In genomic region chr16:30401768-30402425, GRCh38 we compare ENCODE assay signal across 2 cellular contexts.
TF ChIP-seq lines count a peak whose summit lies in the region.

No MANE protein-coding gene starts in this region.

TF ChIP-seq in WTC11, 78 proteins besides CTCF, POLR2A, EP300 and RAD21:
- no peak for TF ChIP-seq HMGA2 (CRISPR knock-in tag; IDR thresholded peaks at IDR 0.05)
- TF ChIP-seq SP1 (CRISPR knock-in tag; conservative IDR thresholded peaks at IDR 0.05) = no peak
- no peak for TF ChIP-seq ZNF317 (CRISPR knock-in tag; IDR thresholded peaks at IDR 0.05; ENCODE audit: borderline replicate concordance, low read depth)
- TF ChIP-seq ZNF138 (CRISPR knock-in tag; conservative IDR thresholded peaks at IDR 0.05) = no peak
- TF ChIP-seq ELF4 (CRISPR knock-in tag; IDR thresholded peaks at IDR 0.05; ENCODE audit: low read depth) = no peak

TF ChIP-seq in HepG2, 621 proteins besides CTCF, POLR2A, EP300 and RAD21 (continues in another document):
- peak; percentile 67 for TF ChIP-seq IKZF5 (CRISPR knock-in tag; IDR thresholded peaks at IDR 0.05)
- peak; percentile 89 for TF ChIP-seq TEAD3 (CRISPR knock-in tag; optimal IDR thresholded peaks at IDR 0.05; ENCODE audit: borderline replicate concordance)
- no peak; the same call in 1 of the 2 replicates for TF ChIP-seq SNAPC2 (CRISPR knock-in tag; IDR thresholded peaks at IDR 0.05)
- TF ChIP-seq ZNF558 (CRISPR knock-in tag; IDR thresholded peaks at IDR 0.05; ENCODE audit: borderline replicate concordance) = no peak; the same call in 1 of the 2 replicates
- peak; percentile 82; the same call in 1 of the 2 replicates for TF ChIP-seq ZNF24 (IDR thresholded peaks at IDR 0.05)
- TF ChIP-seq ZNF451 (CRISPR knock-in tag; IDR thresholded peaks at IDR 0.05) = no peak
- TF ChIP-seq KDM1A (CRISPR knock-in tag; IDR thresholded peaks at IDR 0.05) = peak; percentile 98
- peak; percentile 75 for TF ChIP-seq TGIF2 (CRISPR knock-in tag; IDR thresholded peaks at IDR 0.05)
- TF ChIP-seq SUZ12 (IDR thresholded peaks at IDR 0.05; ENCODE audit: low read depth, low read length) = no peak
- no peak for TF ChIP-seq ZBTB49 (CRISPR knock-in tag; IDR thresholded peaks at IDR 0.05; ENCODE audit: borderline replicate concordance)
- TF ChIP-seq MEIS2 (CRISPR knock-in tag; IDR thresholded peaks at IDR 0.05) = peak; percentile 49; the same call in 1 of the 2 replicates
- peak; percentile 57; the same call in 1 of the 2 replicates for TF ChIP-seq THAP11 (CRISPR knock-in tag; IDR thresholded peaks at IDR 0.05)
- peak; percentile 78 for TF ChIP-seq BCL6 (CRISPR knock-in tag; IDR thresholded peaks at IDR 0.05)
- no peak for TF ChIP-seq ZNF143 (CRISPR knock-in tag; IDR thresholded peaks at IDR 0.05)
- peak; percentile 37; the same call in 1 of the 2 replicates for TF ChIP-seq BORCS8-MEF2B (CRISPR knock-in tag; IDR thresholded peaks at IDR 0.05)
- TF ChIP-seq ZNF770 (CRISPR knock-in tag; IDR thresholded peaks at IDR 0.05) = peak; percentile 88; the same call in 1 of the 2 replicates
- TF ChIP-seq KDM2A (CRISPR knock-in tag; IDR thresholded peaks at IDR 0.05; ENCODE audit: borderline replicate concordance, low read depth) = peak; percentile 49
- TF ChIP-seq RXRA (CRISPR knock-in tag; IDR thresholded peaks at IDR 0.05) = peak; percentile 45; the same call in 1 of the 2 replicates
- TF ChIP-seq KMT2B (CRISPR knock-in tag; IDR thresholded peaks at IDR 0.05) = peak; percentile 34; the same call in 1 of the 2 replicates
- TF ChIP-seq FOXA1 (IDR thresholded peaks at IDR 0.05) = peak; percentile 91
- TF ChIP-seq FOXA1 (CRISPR knock-in tag; IDR thresholded peaks at IDR 0.05) = peak; percentile 94
- TF ChIP-seq ZNF670 (CRISPR knock-in tag; IDR thresholded peaks at IDR 0.05; ENCODE audit: borderline replicate concordance) = peak; percentile 85; the same call in 1 of the 2 replicates
- TF ChIP-seq CHD4 (IDR thresholded peaks at IDR 0.05; ENCODE audit: borderline replicate concordance, low read length) = peak; percentile 99
- TF ChIP-seq MTF2 (CRISPR knock-in tag; IDR thresholded peaks at IDR 0.05; ENCODE audit: borderline replicate concordance) = no peak
- TF ChIP-seq MED1 (CRISPR knock-in tag; IDR thresholded peaks at IDR 0.05) = peak; percentile 71
- TF ChIP-seq ZNF629 (CRISPR knock-in tag; conservative IDR thresholded peaks at IDR 0.05) = peak; percentile 91
- no peak for TF ChIP-seq LCORL (IDR thresholded peaks at IDR 0.05)
- TF ChIP-seq LCORL (CRISPR knock-in tag; IDR thresholded peaks at IDR 0.05) = peak; percentile 82
- no peak for TF ChIP-seq DZIP1 (CRISPR knock-in tag; IDR thresholded peaks at IDR 0.05)
- no peak for TF ChIP-seq NFE2 (CRISPR knock-in tag; IDR thresholded peaks at IDR 0.05)
- peak; percentile 53; the same call in 1 of the 2 replicates for TF ChIP-seq SP4 (CRISPR knock-in tag; IDR thresholded peaks at IDR 0.05)
- TF ChIP-seq ZNF607 (CRISPR knock-in tag; IDR thresholded peaks at IDR 0.05; ENCODE audit: borderline replicate concordance) = peak; percentile 24; the same call in 1 of the 2 replicates
- TF ChIP-seq RXRB (CRISPR knock-in tag; IDR thresholded peaks at IDR 0.05; ENCODE audit: borderline replicate concordance) = peak; percentile 86
- no peak; the same call in 1 of the 2 replicates for TF ChIP-seq GATA4 (IDR thresholded peaks at IDR 0.05; ENCODE audit: borderline replicate concordance, low read depth)
- TF ChIP-seq ARNTL (CRISPR knock-in tag; IDR thresholded peaks at IDR 0.05) = peak; percentile 32; the same call in 1 of the 2 replicates
- TF ChIP-seq ZNF292 (CRISPR knock-in tag; IDR thresholded peaks at IDR 0.05; ENCODE audit: borderline replicate concordance, low read depth) = peak; percentile 37; the same call in 1 of the 2 replicates
- TF ChIP-seq ZNF230 (CRISPR knock-in tag; IDR thresholded peaks at IDR 0.05) = peak; percentile 66; the same call in 1 of the 2 replicates
- peak; percentile 100 for TF ChIP-seq RCOR2 (CRISPR knock-in tag; IDR thresholded peaks at IDR 0.05)
- TF ChIP-seq FOXK2 (IDR thresholded peaks at IDR 0.05) = peak; percentile 97
- peak; percentile 66 for TF ChIP-seq HHEX (CRISPR knock-in tag; IDR thresholded peaks at IDR 0.05)
- peak; percentile 91 for TF ChIP-seq GATAD2A (CRISPR knock-in tag; IDR thresholded peaks at IDR 0.05)
- no peak for TF ChIP-seq PREB (CRISPR knock-in tag; IDR thresholded peaks at IDR 0.05)
- TF ChIP-seq THAP9 (CRISPR knock-in tag; IDR thresholded peaks at IDR 0.05; ENCODE audit: borderline replicate concordance) = peak; percentile 40; the same call in 1 of the 2 replicates
- no peak for TF ChIP-seq MED8 (CRISPR knock-in tag; IDR thresholded peaks at IDR 0.05; ENCODE audit: insufficient replicate concordance)
- peak; percentile 77 for TF ChIP-seq IRF2 (CRISPR knock-in tag; IDR thresholded peaks at IDR 0.05)
- TF ChIP-seq AKNA (CRISPR knock-in tag; IDR thresholded peaks at IDR 0.05; ENCODE audit: borderline replicate concordance) = no peak
- peak; percentile 54 for TF ChIP-seq ZMAT3 (CRISPR knock-in tag; conservative IDR thresholded peaks at IDR 0.05)
- peak; percentile 89 for TF ChIP-seq HDAC1 (CRISPR knock-in tag; IDR thresholded peaks at IDR 0.05)
